Comparison of ENCODE assay signal across 1 cellular context in the genomic region with DNA sequence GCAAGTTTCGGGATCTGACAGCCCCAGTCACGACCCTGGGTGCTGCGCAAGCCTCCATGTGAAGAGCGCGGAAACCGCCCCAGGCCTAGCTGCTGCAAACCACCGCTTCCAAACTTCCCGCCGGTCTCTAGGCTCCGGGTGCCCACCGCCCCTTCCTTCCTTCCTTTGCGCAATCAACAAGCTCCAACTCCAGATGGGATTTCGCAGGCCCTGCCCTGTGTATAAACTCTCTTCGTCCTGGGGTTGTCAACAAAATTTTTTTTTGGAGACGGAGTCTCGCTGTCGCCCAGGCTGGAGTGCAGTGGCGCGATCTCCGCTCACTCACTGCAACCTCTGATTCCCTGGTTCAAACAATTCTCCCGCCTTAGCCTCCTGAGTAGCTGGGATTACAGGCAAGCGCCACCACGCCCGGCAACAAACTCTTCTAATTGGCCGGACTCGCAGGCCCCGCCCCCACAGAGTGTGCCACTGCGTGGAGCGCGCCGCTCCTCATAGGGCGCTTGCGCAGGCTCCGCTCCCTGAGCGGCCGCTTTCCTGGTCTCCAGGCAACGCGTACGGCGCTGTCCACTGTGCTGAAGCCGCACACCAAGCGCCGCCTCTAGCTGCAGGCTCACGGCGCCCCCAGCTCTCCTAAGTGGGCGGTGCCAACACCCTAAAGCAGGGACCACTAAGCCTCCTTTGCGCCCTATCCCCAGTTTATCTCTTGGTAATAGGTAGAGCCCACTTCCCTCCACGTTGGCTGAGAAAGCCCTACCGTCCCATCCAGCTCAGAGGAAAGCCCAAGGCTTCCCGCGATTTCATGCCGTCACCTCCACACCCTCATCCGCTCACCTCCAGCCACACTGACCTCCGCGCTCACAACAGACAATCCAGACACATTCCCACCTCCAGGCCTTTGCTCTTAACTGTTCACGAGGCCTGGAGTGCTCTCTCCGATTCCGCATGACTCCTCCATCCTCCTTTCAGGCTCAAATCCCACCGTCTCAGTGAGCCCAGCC.
TF ChIP-seq lines count a peak whose summit lies in the region.

No MANE protein-coding gene starts in this region.

TF ChIP-seq in K562, 482 proteins besides CTCF, POLR2A, EP300 and RAD21 (continues in another document):
- peak; percentile 31; the same call in 1 of the 2 replicates for TF ChIP-seq JUND (IDR thresholded peaks at IDR 0.05; ENCODE audit: borderline replicate concordance, low read depth, low read length)
- TF ChIP-seq JUND (tag; IDR thresholded peaks at IDR 0.05; ENCODE audit: borderline replicate concordance, low read depth, low read length), result no peak; the same call in 2 of the 3 replicates
- peak; percentile 70; the same call in 1 of the 2 replicates for TF ChIP-seq NR3C1 (CRISPR knock-in tag; IDR thresholded peaks at IDR 0.05)
- peak; percentile 43 for TF ChIP-seq NFYB (IDR thresholded peaks at IDR 0.05; ENCODE audit: extremely low read depth, insufficient read length)
- TF ChIP-seq HCFC1 (IDR thresholded peaks at IDR 0.05; ENCODE audit: low read depth, low read length), result peak; percentile 33; the same call in 1 of the 2 replicates
- no peak for TF ChIP-seq ZC3H8 (IDR thresholded peaks at IDR 0.05)
- peak; percentile 29 for TF ChIP-seq FIP1L1 (IDR thresholded peaks at IDR 0.05; ENCODE audit: low read depth, low read length, poor library complexity, severe bottlenecking)
- TF ChIP-seq, protein P1, sequence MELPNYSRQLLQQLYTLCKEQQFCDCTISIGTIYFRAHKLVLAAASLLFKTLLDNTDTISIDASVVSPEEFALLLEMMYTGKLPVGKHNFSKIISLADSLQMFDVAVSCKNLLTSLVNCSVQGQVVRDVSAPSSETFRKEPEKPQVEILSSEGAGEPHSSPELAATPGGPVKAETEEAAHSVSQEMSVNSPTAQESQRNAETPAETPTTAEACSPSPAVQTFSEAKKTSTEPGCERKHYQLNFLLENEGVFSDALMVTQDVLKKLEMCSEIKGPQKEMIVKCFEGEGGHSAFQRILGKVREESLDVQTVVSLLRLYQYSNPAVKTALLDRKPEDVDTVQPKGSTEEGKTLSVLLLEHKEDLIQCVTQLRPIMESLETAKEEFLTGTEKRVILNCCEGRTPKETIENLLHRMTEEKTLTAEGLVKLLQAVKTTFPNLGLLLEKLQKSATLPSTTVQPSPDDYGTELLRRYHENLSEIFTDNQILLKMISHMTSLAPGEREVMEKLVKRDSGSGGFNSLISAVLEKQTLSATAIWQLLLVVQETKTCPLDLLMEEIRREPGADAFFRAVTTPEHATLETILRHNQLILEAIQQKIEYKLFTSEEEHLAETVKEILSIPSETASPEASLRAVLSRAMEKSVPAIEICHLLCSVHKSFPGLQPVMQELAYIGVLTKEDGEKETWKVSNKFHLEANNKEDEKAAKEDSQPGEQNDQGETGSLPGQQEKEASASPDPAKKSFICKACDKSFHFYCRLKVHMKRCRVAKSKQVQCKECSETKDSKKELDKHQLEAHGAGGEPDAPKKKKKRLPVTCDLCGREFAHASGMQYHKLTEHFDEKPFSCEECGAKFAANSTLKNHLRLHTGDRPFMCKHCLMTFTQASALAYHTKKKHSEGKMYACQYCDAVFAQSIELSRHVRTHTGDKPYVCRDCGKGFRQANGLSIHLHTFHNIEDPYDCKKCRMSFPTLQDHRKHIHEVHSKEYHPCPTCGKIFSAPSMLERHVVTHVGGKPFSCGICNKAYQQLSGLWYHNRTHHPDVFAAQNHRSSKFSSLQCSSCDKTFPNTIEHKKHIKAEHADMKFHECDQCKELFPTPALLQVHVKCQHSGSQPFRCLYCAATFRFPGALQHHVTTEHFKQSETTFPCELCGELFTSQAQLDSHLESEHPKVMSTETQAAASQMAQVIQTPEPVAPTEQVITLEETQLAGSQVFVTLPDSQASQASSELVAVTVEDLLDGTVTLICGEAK (IDR thresholded peaks at IDR 0.05), result peak; percentile 82
- TF ChIP-seq, protein P1 (CRISPR knock-in tag; IDR thresholded peaks at IDR 0.05), result no peak
- TF ChIP-seq, protein P2, sequence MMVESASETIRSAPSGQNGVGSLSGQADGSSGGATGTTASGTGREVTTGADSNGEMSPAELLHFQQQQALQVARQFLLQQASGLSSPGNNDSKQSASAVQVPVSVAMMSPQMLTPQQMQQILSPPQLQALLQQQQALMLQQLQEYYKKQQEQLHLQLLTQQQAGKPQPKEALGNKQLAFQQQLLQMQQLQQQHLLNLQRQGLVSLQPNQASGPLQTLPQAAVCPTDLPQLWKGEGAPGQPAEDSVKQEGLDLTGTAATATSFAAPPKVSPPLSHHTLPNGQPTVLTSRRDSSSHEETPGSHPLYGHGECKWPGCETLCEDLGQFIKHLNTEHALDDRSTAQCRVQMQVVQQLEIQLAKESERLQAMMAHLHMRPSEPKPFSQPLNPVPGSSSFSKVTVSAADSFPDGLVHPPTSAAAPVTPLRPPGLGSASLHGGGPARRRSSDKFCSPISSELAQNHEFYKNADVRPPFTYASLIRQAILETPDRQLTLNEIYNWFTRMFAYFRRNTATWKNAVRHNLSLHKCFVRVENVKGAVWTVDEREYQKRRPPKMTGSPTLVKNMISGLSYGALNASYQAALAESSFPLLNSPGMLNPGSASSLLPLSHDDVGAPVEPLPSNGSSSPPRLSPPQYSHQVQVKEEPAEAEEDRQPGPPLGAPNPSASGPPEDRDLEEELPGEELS (CRISPR knock-in tag; IDR thresholded peaks at IDR 0.05; ENCODE audit: borderline replicate concordance), result peak; percentile 73; the same call in 1 of the 2 replicates
- peak; percentile 86; the same call in 1 of the 2 replicates for TF ChIP-seq ZNF232 (CRISPR knock-in tag; IDR thresholded peaks at IDR 0.05)
- TF ChIP-seq BHLHE40 (IDR thresholded peaks at IDR 0.05; ENCODE audit: low read length), result peak; percentile 76
- no peak for TF ChIP-seq NR2F6 (CRISPR knock-in tag; IDR thresholded peaks at IDR 0.05)
- TF ChIP-seq RCOR1 (IDR thresholded peaks at IDR 0.05; ENCODE audit: borderline replicate concordance in 1 of 2, low read depth in 2 of 2, low read length in 2 of 2), result peak in 1 of 2 experiments; percentile 91; a peak in 2 of 4 replicates
- TF ChIP-seq CBFA2T3 (IDR thresholded peaks at IDR 0.05), result no peak
- TF ChIP-seq ZNF12 (CRISPR knock-in tag; IDR thresholded peaks at IDR 0.05), result 0 out of 2 replicates have a peak, but pooled peaks have one; percentile 53
- TF ChIP-seq, protein P3, sequence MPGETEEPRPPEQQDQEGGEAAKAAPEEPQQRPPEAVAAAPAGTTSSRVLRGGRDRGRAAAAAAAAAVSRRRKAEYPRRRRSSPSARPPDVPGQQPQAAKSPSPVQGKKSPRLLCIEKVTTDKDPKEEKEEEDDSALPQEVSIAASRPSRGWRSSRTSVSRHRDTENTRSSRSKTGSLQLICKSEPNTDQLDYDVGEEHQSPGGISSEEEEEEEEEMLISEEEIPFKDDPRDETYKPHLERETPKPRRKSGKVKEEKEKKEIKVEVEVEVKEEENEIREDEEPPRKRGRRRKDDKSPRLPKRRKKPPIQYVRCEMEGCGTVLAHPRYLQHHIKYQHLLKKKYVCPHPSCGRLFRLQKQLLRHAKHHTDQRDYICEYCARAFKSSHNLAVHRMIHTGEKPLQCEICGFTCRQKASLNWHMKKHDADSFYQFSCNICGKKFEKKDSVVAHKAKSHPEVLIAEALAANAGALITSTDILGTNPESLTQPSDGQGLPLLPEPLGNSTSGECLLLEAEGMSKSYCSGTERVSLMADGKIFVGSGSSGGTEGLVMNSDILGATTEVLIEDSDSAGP (CRISPR knock-in tag; IDR thresholded peaks at IDR 0.05), result no peak
- TF ChIP-seq, protein P4, sequence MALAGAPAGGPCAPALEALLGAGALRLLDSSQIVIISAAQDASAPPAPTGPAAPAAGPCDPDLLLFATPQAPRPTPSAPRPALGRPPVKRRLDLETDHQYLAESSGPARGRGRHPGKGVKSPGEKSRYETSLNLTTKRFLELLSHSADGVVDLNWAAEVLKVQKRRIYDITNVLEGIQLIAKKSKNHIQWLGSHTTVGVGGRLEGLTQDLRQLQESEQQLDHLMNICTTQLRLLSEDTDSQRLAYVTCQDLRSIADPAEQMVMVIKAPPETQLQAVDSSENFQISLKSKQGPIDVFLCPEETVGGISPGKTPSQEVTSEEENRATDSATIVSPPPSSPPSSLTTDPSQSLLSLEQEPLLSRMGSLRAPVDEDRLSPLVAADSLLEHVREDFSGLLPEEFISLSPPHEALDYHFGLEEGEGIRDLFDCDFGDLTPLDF (CRISPR knock-in tag; IDR thresholded peaks at IDR 0.05), result peak; percentile 95
- TF ChIP-seq, protein P5, sequence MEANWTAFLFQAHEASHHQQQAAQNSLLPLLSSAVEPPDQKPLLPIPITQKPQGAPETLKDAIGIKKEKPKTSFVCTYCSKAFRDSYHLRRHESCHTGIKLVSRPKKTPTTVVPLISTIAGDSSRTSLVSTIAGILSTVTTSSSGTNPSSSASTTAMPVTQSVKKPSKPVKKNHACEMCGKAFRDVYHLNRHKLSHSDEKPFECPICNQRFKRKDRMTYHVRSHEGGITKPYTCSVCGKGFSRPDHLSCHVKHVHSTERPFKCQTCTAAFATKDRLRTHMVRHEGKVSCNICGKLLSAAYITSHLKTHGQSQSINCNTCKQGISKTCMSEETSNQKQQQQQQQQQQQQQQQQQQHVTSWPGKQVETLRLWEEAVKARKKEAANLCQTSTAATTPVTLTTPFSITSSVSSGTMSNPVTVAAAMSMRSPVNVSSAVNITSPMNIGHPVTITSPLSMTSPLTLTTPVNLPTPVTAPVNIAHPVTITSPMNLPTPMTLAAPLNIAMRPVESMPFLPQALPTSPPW (CRISPR knock-in tag; IDR thresholded peaks at IDR 0.05), result peak; percentile 32; the same call in 1 of the 2 replicates
- TF ChIP-seq, protein P6, sequence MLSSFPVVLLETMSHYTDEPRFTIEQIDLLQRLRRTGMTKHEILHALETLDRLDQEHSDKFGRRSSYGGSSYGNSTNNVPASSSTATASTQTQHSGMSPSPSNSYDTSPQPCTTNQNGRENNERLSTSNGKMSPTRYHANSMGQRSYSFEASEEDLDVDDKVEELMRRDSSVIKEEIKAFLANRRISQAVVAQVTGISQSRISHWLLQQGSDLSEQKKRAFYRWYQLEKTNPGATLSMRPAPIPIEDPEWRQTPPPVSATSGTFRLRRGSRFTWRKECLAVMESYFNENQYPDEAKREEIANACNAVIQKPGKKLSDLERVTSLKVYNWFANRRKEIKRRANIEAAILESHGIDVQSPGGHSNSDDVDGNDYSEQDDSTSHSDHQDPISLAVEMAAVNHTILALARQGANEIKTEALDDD (IDR thresholded peaks at IDR 0.05), result no peak
- peak; percentile 33; the same call in 1 of the 2 replicates for TF ChIP-seq TCF3 (CRISPR knock-in tag; IDR thresholded peaks at IDR 0.05)
- TF ChIP-seq POLR2G (IDR thresholded peaks at IDR 0.05; ENCODE audit: low read depth, low read length), result peak; percentile 67
- no peak for TF ChIP-seq ARHGAP35 (IDR thresholded peaks at IDR 0.05; ENCODE audit: partially characterized antibody)
- TF ChIP-seq, protein P7, sequence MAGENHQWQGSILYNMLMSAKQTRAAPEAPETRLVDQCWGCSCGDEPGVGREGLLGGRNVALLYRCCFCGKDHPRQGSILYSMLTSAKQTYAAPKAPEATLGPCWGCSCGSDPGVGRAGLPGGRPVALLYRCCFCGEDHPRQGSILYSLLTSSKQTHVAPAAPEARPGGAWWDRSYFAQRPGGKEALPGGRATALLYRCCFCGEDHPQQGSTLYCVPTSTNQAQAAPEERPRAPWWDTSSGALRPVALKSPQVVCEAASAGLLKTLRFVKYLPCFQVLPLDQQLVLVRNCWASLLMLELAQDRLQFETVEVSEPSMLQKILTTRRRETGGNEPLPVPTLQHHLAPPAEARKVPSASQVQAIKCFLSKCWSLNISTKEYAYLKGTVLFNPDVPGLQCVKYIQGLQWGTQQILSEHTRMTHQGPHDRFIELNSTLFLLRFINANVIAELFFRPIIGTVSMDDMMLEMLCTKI (IDR thresholded peaks at IDR 0.05; ENCODE audit: partially characterized antibody), result no peak
- peak; percentile 73 for TF ChIP-seq ATF7 (IDR thresholded peaks at IDR 0.05)
- TF ChIP-seq, protein P8, sequence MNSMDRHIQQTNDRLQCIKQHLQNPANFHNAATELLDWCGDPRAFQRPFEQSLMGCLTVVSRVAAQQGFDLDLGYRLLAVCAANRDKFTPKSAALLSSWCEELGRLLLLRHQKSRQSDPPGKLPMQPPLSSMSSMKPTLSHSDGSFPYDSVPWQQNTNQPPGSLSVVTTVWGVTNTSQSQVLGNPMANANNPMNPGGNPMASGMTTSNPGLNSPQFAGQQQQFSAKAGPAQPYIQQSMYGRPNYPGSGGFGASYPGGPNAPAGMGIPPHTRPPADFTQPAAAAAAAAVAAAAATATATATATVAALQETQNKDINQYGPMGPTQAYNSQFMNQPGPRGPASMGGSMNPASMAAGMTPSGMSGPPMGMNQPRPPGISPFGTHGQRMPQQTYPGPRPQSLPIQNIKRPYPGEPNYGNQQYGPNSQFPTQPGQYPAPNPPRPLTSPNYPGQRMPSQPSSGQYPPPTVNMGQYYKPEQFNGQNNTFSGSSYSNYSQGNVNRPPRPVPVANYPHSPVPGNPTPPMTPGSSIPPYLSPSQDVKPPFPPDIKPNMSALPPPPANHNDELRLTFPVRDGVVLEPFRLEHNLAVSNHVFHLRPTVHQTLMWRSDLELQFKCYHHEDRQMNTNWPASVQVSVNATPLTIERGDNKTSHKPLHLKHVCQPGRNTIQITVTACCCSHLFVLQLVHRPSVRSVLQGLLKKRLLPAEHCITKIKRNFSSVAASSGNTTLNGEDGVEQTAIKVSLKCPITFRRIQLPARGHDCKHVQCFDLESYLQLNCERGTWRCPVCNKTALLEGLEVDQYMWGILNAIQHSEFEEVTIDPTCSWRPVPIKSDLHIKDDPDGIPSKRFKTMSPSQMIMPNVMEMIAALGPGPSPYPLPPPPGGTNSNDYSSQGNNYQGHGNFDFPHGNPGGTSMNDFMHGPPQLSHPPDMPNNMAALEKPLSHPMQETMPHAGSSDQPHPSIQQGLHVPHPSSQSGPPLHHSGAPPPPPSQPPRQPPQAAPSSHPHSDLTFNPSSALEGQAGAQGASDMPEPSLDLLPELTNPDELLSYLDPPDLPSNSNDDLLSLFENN (IDR thresholded peaks at IDR 0.05; ENCODE audit: low read depth in 2 of 2, low read length in 2 of 2), result 0 out of 4 replicates have a peak, but pooled peaks of 1 of the 2 experiments have one; percentile 25
- TF ChIP-seq TCF7 (IDR thresholded peaks at IDR 0.05; ENCODE audit: borderline replicate concordance), result 0 out of 2 replicates have a peak, but pooled peaks have one; percentile 50
- no peak for TF ChIP-seq ZNF140 (CRISPR knock-in tag; IDR thresholded peaks at IDR 0.05)
